10 cellular contexts compared by ENCODE assay signal in the genomic region with DNA sequence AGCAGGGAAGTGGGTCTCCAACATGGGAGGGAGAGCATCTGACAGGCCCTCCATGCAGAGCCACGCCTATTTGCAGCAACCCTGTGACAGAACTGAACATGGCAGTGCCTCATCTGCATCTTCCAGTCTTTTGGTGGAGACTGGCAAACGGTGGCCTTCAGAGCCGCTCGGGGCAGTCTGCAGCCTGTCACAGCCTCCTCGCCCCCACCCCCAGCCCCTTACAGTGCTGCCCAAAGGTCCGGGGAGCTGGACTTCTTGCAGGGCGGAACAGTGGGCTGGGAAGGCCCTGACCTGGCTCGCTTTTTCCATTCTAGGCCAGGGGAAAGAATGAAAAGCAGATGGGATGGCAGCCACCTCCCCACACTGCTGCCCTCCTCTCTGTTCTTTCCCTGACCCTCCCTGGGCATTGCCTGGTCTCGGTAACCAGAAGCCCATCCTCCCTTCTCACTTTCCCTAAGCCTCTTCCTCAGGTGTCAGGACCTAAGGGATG. TPM values are rescaled to one million over a fixed set of nuclear protein-coding genes. Genes with fewer than 3 reads are reported as not detected.
A peak's percentile ranks its signal among the peaks of the same experiment; 100 is the strongest.
DNase-seq lines count a peak whose midpoint lies in the region; ATAC-seq, FAIRE-seq and TF ChIP-seq lines count a peak whose summit lies in the region.
"Had no signal": no experiment of that assay in that cellular context is flagged by ENCODE, and none has a peak within 500 bp of the region (broad histone marks: within the 10 kb centered on the region; RNA-seq: fewer than 3 reads in every experiment).

No MANE protein-coding gene starts in this region.

- DNase-seq in SK-N-SH (peak; percentile 42), kidney (no peak), stomach (no peak), NCI-H2081 (lab: John Stamatoyannopoulos, UW) (no peak)
- DNase-seq: KBM-7 had no signal

- H3K36me3 ChIP-seq in SK-N-SH (replicated peaks in 1 of 2; ENCODE audit: control insufficient read depth in 1 of 2, insufficient read depth in 2 of 2, low read length in 1 of 2), result peaks cover 15 to 33% of the 10 kb centered on the region in 2 experiments
- peaks cover 18 to 29% of the 10 kb centered on the region in 2 donors for H3K36me3 ChIP-seq in kidney (ENCODE audit: control insufficient read depth in 1 of 2, insufficient read depth in 2 of 2, low read length in 2 of 2)
- peaks cover 35 to 38% (median 37%) of the 10 kb centered on the region in 4 donors for H3K36me3 ChIP-seq in stomach

- CTCF ChIA-PET in SK-N-SH (lab: Yijun Ruan, JAX), result interaction anchor here (0.6 to 23.7 kb wide), 6 partner anchors 12 to 230 kb away, joined by 3 to 471 read pairs (median 8); a partner anchor contains a TSS

- peak overlapping the region; percentile 98 for H3K4me3 Mint-ChIP-seq in activated T-helper 17 cell treated with anti-CD3 and anti-CD28 coated beads, Interleukin-2, amount 50 U/mL, for 72 hours

- H3K4me3 ChIP-seq in SK-N-SH (ENCODE audit: low read depth in 2 of 2, low read length in 1 of 2) (peak overlapping the region; percentile 98 to 100; a peak in 2 of 4 replicates), kidney (ENCODE audit: low read length in 2 of 2) (peak overlapping the region in 1 of 2 donors; percentile 97), stomach (peak overlapping the region in 3 of 4 donors; percentile 80 to 99 (median 93))

- no peak for TF ChIP-seq RAD21 in SK-N-SH (IDR thresholded peaks at IDR 0.05; ENCODE audit: low read length)

- H3K27me3 ChIP-seq in SK-N-SH (ENCODE audit: insufficient read depth) (no peaks in the 10 kb centered on the region), stomach (no peaks in the 10 kb centered on the region)

- no peak for ATAC-seq in SK-N-SH treated with all-trans-retinoic acid at 6 μM for 48 hours
- no peak for ATAC-seq in activated T-helper 17 cell treated with anti-CD3 and anti-CD28 coated beads, Interleukin-2, amount 50 U/mL, for 72 hours (replicated peaks)
- ATAC-seq in HG03097 (IDR thresholded peaks at IDR 0.05; ENCODE audit: low FRiP score, unreplicated experiment), result no peak
- ATAC-seq in HG03520 (IDR thresholded peaks at IDR 0.05; ENCODE audit: unreplicated experiment), result no peak

- H3K9me2 ChIP-seq in SK-N-SH, result no peaks in the 10 kb centered on the region

- H3K9me3 Mint-ChIP-seq in activated T-helper 17 cell treated with anti-CD3 and anti-CD28 coated beads, Interleukin-2, amount 50 U/mL, for 72 hours, result no peaks in the 10 kb centered on the region

- H3K4me1 Mint-ChIP-seq in activated T-helper 17 cell treated with anti-CD3 and anti-CD28 coated beads, Interleukin-2, amount 50 U/mL, for 72 hours, result peaks cover 25% of the 10 kb centered on the region

- peak overlapping the region; percentile 95 for H3K27ac Mint-ChIP-seq in activated T-helper 17 cell treated with anti-CD3 and anti-CD28 coated beads, Interleukin-2, amount 50 U/mL, for 72 hours

- TF ChIP-seq CTCF in SK-N-SH (IDR thresholded peaks at IDR 0.05) (no peak), kidney (IDR thresholded peaks at IDR 0.05; ENCODE audit: borderline replicate concordance, extremely low read depth, insufficient read depth) (no peak), stomach (IDR thresholded peaks at IDR 0.05) (no peak)

- H3K9me3 ChIP-seq in SK-N-SH (no peaks in the 10 kb centered on the region; the same call in 1 of the 2 replicates), kidney (ENCODE audit: control insufficient read depth in 1 of 2, low read length in 2 of 2) (no peaks in the 10 kb centered on the region), stomach (no peaks in the 10 kb centered on the region)

- no peak for TF ChIP-seq POLR2A in stomach (IDR thresholded peaks at IDR 0.05)

- H3K79me2 ChIP-seq in SK-N-SH (ENCODE audit: insufficient read depth), result peaks cover 57% of the 10 kb centered on the region

- H3K36me3 Mint-ChIP-seq in activated T-helper 17 cell treated with anti-CD3 and anti-CD28 coated beads, Interleukin-2, amount 50 U/mL, for 72 hours (ENCODE audit: low read depth), result peaks cover 77% of the 10 kb centered on the region

- peak overlapping the region; percentile 91 for H3K4me2 ChIP-seq in SK-N-SH

- POLR2A ChIA-PET in SK-N-SH (lab: Yijun Ruan, JAX), result interaction anchor here (1.0 kb wide), 1 partner anchor 13 kb away, joined by 3 read pairs; no protein-coding TSS in a partner anchor

- H4K20me1 ChIP-seq in SK-N-SH (ENCODE audit: insufficient read depth), result peaks cover 40% of the 10 kb centered on the region

- TF ChIP-seq EP300 in SK-N-SH (IDR thresholded peaks at IDR 0.05; ENCODE audit: borderline replicate concordance in 1 of 2, low read depth in 1 of 2, low read length in 1 of 2) (no peak), stomach (IDR thresholded peaks at IDR 0.05) (no peak)

- peak overlapping the region; percentile 97; the same call in 1 of the 2 replicates for H3K9ac ChIP-seq in SK-N-SH
- peak overlapping the region in 1 of 2 donors; percentile 84 for H3K9ac ChIP-seq in kidney (ENCODE audit: low read length in 2 of 2)

- intact Hi-C loops in kidney (cut with DNase I), result no loop called here
- intact Hi-C loops in stomach (cut with DNase I; ENCODE audit: low total_unique reads), result no loop called here

- WGBS in SK-N-SH (ENCODE audit: low lambda C conversion rate), result 71% methylated on average over 9 of the region's 9 CpGs
- 48 to 73% (median 57%) methylated on average over 9 of the region's 9 CpGs for WGBS in stomach, 5 donors

- no peaks in the 10 kb centered on the region for H3F3A ChIP-seq in SK-N-SH (replicated peaks; ENCODE audit: insufficient read depth)

- FAIRE-seq in kidney (lab: Jason Lieb, UNC), result no peak

- H3K4me1 ChIP-seq in SK-N-SH (ENCODE audit: control insufficient read depth in 1 of 2, insufficient read depth in 2 of 2, low read depth in 1 of 2, low read length in 1 of 2), result peaks cover 19 to 41% of the 10 kb centered on the region in 2 experiments
- H3K4me1 ChIP-seq in kidney (ENCODE audit: control insufficient read depth in 1 of 2, insufficient read depth in 1 of 2, low read depth in 1 of 2, low read length in 2 of 2), result peaks cover 20 to 33% of the 10 kb centered on the region in 2 donors
- H3K4me1 ChIP-seq in stomach, result peaks cover 31 to 63% (median 47%) of the 10 kb centered on the region in 4 donors

- no peaks in the 10 kb centered on the region for H3K27me3 Mint-ChIP-seq in activated T-helper 17 cell treated with anti-CD3 and anti-CD28 coated beads, Interleukin-2, amount 50 U/mL, for 72 hours

- H3K27ac ChIP-seq in SK-N-SH (ENCODE audit: low read depth in 2 of 2, low read length in 1 of 2) (peak overlapping the region in 1 of 2 experiments; percentile 78; a peak in 2 of 4 replicates), kidney (ENCODE audit: low read depth in 2 of 2, low read length in 2 of 2) (peak overlapping the region; percentile 49 to 73), stomach (peak overlapping the region; percentile 94 to 99 (median 96))

- no peak overlapping the region for H2AFZ ChIP-seq in SK-N-SH (ENCODE audit: low read depth)

TF ChIP-seq in SK-N-SH, 30 proteins besides CTCF, POLR2A, EP300 and RAD21:
- 0 out of 2 replicates have a peak, but pooled peaks have one; percentile 34 for TF ChIP-seq MXI1 (IDR thresholded peaks at IDR 0.05; ENCODE audit: low read depth, low read length)
- no peak for TF ChIP-seq JUND (IDR thresholded peaks at IDR 0.05)

TF ChIP-seq in SK-N-SH treated with all-trans-retinoic acid at 6 μM for 48 hours, 23 proteins besides CTCF, POLR2A, EP300 and RAD21 (continues in another document):
- TF ChIP-seq ISL1 (CRISPR knock-in tag; IDR thresholded peaks at IDR 0.05), result no peak
- no peak for TF ChIP-seq SNAI2 (CRISPR knock-in tag; IDR thresholded peaks at IDR 0.05)
- no peak for TF ChIP-seq ZC3H10 (CRISPR knock-in tag; IDR thresholded peaks at IDR 0.05)

RNA-seq across cellular contexts. Expression of a gene that starts 2.7 kb away (rescaled TPM):
- polyA plus RNA-seq in SK-N-SH (2012; rRNA removed) (445 and 495 TPM in 2 replicates), kidney (ENCODE audit: insufficient read depth, low read depth, low replicate concordance) (350 TPM), stomach (100 to 1,000 TPM in 2 of 3 donors, 10 to 100 TPM in 1; 84.2 to 203 (median 174) TPM)
- polyA plus RNA-seq in SK-N-SH (2012; cell fraction: cytosol; rRNA removed), result 552 and 634 TPM in 2 replicates
- 207 and 230 TPM in 2 replicates for polyA plus RNA-seq in SK-N-SH (2012; cell fraction: nucleus; rRNA removed)
- 100 to 1,000 TPM; 313 to 323 TPM for total RNA-seq in activated T-helper 17 cell treated with anti-CD3 and anti-CD28 coated beads, Interleukin-2, amount 50 U/mL, for 72 hours
- total RNA-seq in kidney (217 TPM), stomach (100 to 1,000 TPM in 4 of 5 donors, 10 to 100 TPM in 1; 94.7 to 147 (median 106) TPM)

RNA-seq across cellular contexts. Expression of a gene that starts 21.1 kb away (rescaled TPM):
- polyA plus RNA-seq in SK-N-SH (2012; rRNA removed), result 2.5 and 3.3 TPM in 2 replicates
- polyA plus RNA-seq in SK-N-SH (2012; cell fraction: cytosol; rRNA removed), result 1.0 and 1.6 TPM in 2 replicates
- 9.5 and 11.9 TPM in 2 replicates for polyA plus RNA-seq in SK-N-SH (2012; cell fraction: nucleus; rRNA removed)
- total RNA-seq in activated T-helper 17 cell treated with anti-CD3 and anti-CD28 coated beads, Interleukin-2, amount 50 U/mL, for 72 hours, result 10 to 100 TPM in 1 of 2 donors, 1 to 10 TPM in 1; 1.3 to 12.9 TPM
- total RNA-seq in kidney, result 10.1 TPM
- 7.5 TPM for polyA plus RNA-seq in kidney (ENCODE audit: insufficient read depth, low read depth, low replicate concordance)
- 1 to 10 TPM in 3 of 5 donors, not detected in 2; 1.8 to 6.7 (median 5.8) TPM for total RNA-seq in stomach
- 1 to 10 TPM; 1.6 to 1.7 (median 1.6) TPM for polyA plus RNA-seq in stomach

RNA-seq across cellular contexts. Expression of a gene that starts 32.2 kb away (rescaled TPM):
- polyA plus RNA-seq in SK-N-SH (2012; rRNA removed) (not detected in 2 replicates), kidney (ENCODE audit: insufficient read depth, low read depth, low replicate concordance) (not detected), stomach (not detected)
- not detected in 2 replicates for polyA plus RNA-seq in SK-N-SH (2012; cell fraction: cytosol; rRNA removed)
- not detected in 2 replicates for polyA plus RNA-seq in SK-N-SH (2012; cell fraction: nucleus; rRNA removed)
- total RNA-seq in activated T-helper 17 cell treated with anti-CD3 and anti-CD28 coated beads, Interleukin-2, amount 50 U/mL, for 72 hours, result 1 to 10 TPM in 1 of 2 donors, not detected in 1; 9.6 TPM
- total RNA-seq in kidney (not detected), stomach (not detected)
- total RNA-seq: A172 had no signal

RNA-seq across cellular contexts. Expression of a gene that starts 57.2 kb away (rescaled TPM):
- polyA plus RNA-seq in SK-N-SH (2012; rRNA removed), result 9.5 and 10.6 TPM in 2 replicates
- 6.9 and 8.6 TPM in 2 replicates for polyA plus RNA-seq in SK-N-SH (2012; cell fraction: cytosol; rRNA removed)
- polyA plus RNA-seq in SK-N-SH (2012; cell fraction: nucleus; rRNA removed), result 7.0 and 8.3 TPM in 2 replicates
- total RNA-seq in activated T-helper 17 cell treated with anti-CD3 and anti-CD28 coated beads, Interleukin-2, amount 50 U/mL, for 72 hours, result 1 to 10 TPM in 1 of 2 donors, under 1 TPM in 1; 0.09 to 5.4 TPM
- 10.4 TPM for total RNA-seq in kidney
- 5.4 TPM for polyA plus RNA-seq in kidney (ENCODE audit: insufficient read depth, low read depth, low replicate concordance)
- total RNA-seq in stomach, result 10 to 100 TPM in 4 of 5 donors, 1 to 10 TPM in 1; 9.7 to 29.9 (median 11.1) TPM
- 10 to 100 TPM in 1 of 3 donors, 1 to 10 TPM in 2; 6.1 to 10.5 (median 6.4) TPM for polyA plus RNA-seq in stomach
